17 cellular contexts compared by ENCODE assay signal in genomic region chr2:110752871-110753270, GRCh38. TPM values are rescaled to one million over a fixed set of nuclear protein-coding genes. Genes with fewer than 3 reads are reported as not detected.
A peak's percentile ranks its signal among the peaks of the same experiment; 100 is the strongest.
DNase-seq lines count a peak whose midpoint lies in the region; ATAC-seq, FAIRE-seq and TF ChIP-seq lines count a peak whose summit lies in the region.
"Had no signal": no experiment of that assay in that cellular context is flagged by ENCODE, and none has a peak within 500 bp of the region (broad histone marks: within the 10 kb centered on the region; RNA-seq: fewer than 3 reads in every experiment).

No MANE protein-coding gene starts in this region.

- H3K4me3 Mint-ChIP-seq in H9: no peak overlapping the region; a peak in 1 of 5 replicates
- no peak overlapping the region for H3K4me3 Mint-ChIP-seq in neural progenitor cell
- H3K4me3 Mint-ChIP-seq in CD4-positive, alpha-beta T cell: no peak overlapping the region
- no peak overlapping the region for H3K4me3 Mint-ChIP-seq in T-cell
- H3K4me3 Mint-ChIP-seq: CD4-positive, CD25-positive, alpha-beta regulatory T cell had no signal

- no peaks in the 10 kb centered on the region for H3K79me1 ChIP-seq in H9 (ENCODE audit: insufficient read depth, low read depth, low read length, poor library complexity, severe bottlenecking)
- 0 out of 2 replicates have a peak, but pooled peaks cover 7% of the 10 kb centered on the region for H3K79me1 ChIP-seq in H1 (ENCODE audit: low read depth, low read length)

- H2AK5ac ChIP-seq in H9 (ENCODE audit: insufficient read length, low read length) (no peak overlapping the region), H1 (ENCODE audit: low read depth, low read length) (no peak overlapping the region)

- H3K9ac ChIP-seq in H9 (ENCODE audit: extremely low read depth, insufficient read length, low read length) (no peak overlapping the region), H1 (replicated peaks in 1 of 4; ENCODE audit: extremely low read depth in 1 of 4, low read depth in 3 of 4, low read length in 3 of 4) (no peak overlapping the region), neural progenitor cell (no peak overlapping the region)

- peaks cover 7 to 13% of the 10 kb centered on the region in 2 experiments; a peak in 4 of 5 replicates for H3K9me3 Mint-ChIP-seq in H9
- no peaks in the 10 kb centered on the region for H3K9me3 Mint-ChIP-seq in neural progenitor cell
- H3K9me3 Mint-ChIP-seq in CD4-positive, alpha-beta T cell: no peaks in the 10 kb centered on the region
- no peaks in the 10 kb centered on the region for H3K9me3 Mint-ChIP-seq in T-cell
- H3K9me3 Mint-ChIP-seq: CD4-positive, CD25-positive, alpha-beta regulatory T cell had no signal

- H3K9me3 ChIP-seq in H9 (ENCODE audit: control insufficient read depth, low read depth, low read length) (no peaks in the 10 kb centered on the region), H1 (ENCODE audit: insufficient read depth in 2 of 2, low read depth in 1 of 2, low read length in 1 of 2) (no peaks in the 10 kb centered on the region), neural progenitor cell (ENCODE audit: low read depth) (peaks cover under 1% of the 10 kb centered on the region)
- H3K9me3 ChIP-seq in CD4-positive, alpha-beta T cell (ENCODE audit: control insufficient read depth, low read length): no peaks in the 10 kb centered on the region
- H3K9me3 ChIP-seq: BE2C had no signal

- H3K27ac ChIP-seq in H9 (ENCODE audit: insufficient read length, low read depth, low read length): no peak overlapping the region
- no peak overlapping the region for H3K27ac ChIP-seq in H1 (ENCODE audit: low read depth, low read length)
- H3K27ac ChIP-seq in neural progenitor cell: no peak overlapping the region
- H3K27ac ChIP-seq in CD4-positive, alpha-beta T cell (ENCODE audit: low read depth, low read length): no peak overlapping the region

- no peak overlapping the region for H3K4ac ChIP-seq in H9 (ENCODE audit: low read depth, low read length)
- no peak overlapping the region for H3K4ac ChIP-seq in H1 (replicated peaks; ENCODE audit: insufficient read length, low read depth, low read length)

- no peak overlapping the region for H2BK15ac ChIP-seq in H9 (ENCODE audit: low read depth, low read length)
- no peak overlapping the region for H2BK15ac ChIP-seq in H1 (ENCODE audit: low read length)

- H3K27me3 Mint-ChIP-seq in H9 (ENCODE audit: low read depth) (no peaks in the 10 kb centered on the region), neural progenitor cell (ENCODE audit: insufficient read depth, low read depth) (peaks cover 7% of the 10 kb centered on the region), T-cell (peaks cover 0 to 17% of the 10 kb centered on the region in 2 donors)
- H3K27me3 Mint-ChIP-seq in CD4-positive, alpha-beta T cell: peaks cover 25% of the 10 kb centered on the region

- H3K56ac ChIP-seq in H9 (ENCODE audit: insufficient read length, low read depth, low read length) (no peak overlapping the region), H1 (replicated peaks; ENCODE audit: insufficient read length, low read depth, low read length) (no peak overlapping the region)

- H2BK20ac ChIP-seq in H9 (ENCODE audit: low read depth, low read length, poor library complexity, severe bottlenecking) (no peak overlapping the region), H1 (ENCODE audit: low read length) (no peak overlapping the region)

- H3F3A ChIP-seq in neural progenitor cell (ENCODE audit: low read depth): peaks cover 32% of the 10 kb centered on the region

- TF ChIP-seq CTCF in H9 (conservative IDR thresholded peaks at IDR 0.05) (no peak), H1 (IDR thresholded peaks at IDR 0.05; ENCODE audit: control extremely low read depth in 1 of 3, insufficient read depth in 1 of 3, low read depth in 1 of 3, low read length in 3 of 3) (no peak), neural progenitor cell (IDR thresholded peaks at IDR 0.05) (no peak)
- TF ChIP-seq CTCF in CD4-positive, alpha-beta T cell (IDR thresholded peaks at IDR 0.05): no peak

- H2BK12ac ChIP-seq in H9 (ENCODE audit: insufficient read length, low read depth, low read length) (no peak overlapping the region), H1 (ENCODE audit: low read depth, low read length) (no peak overlapping the region)

- H3K23ac ChIP-seq in H9 (ENCODE audit: insufficient read length, low read depth, low read length): no peak overlapping the region
- no peak overlapping the region for H3K23ac ChIP-seq in H1 (ENCODE audit: insufficient read length)

- H3K4me1 Mint-ChIP-seq in H9 (peaks cover 35 to 40% of the 10 kb centered on the region in 2 experiments), neural progenitor cell (peaks cover 5% of the 10 kb centered on the region), T-cell (peaks cover 10 to 12% (median 11%) of the 10 kb centered on the region in 3 donors)
- peaks cover 10% of the 10 kb centered on the region for H3K4me1 Mint-ChIP-seq in CD4-positive, alpha-beta T cell (ENCODE audit: low read depth)

- no peak for TF ChIP-seq EP300 in H1 (IDR thresholded peaks at IDR 0.05; ENCODE audit: borderline replicate concordance in 1 of 2, low read depth in 2 of 2, low read length in 2 of 2)

- peak overlapping the region; percentile 45 to 76 (median 45); a peak in 5 of 7 replicates for H3K27ac Mint-ChIP-seq in H9
- H3K27ac Mint-ChIP-seq in neural progenitor cell: no peak overlapping the region
- no peak overlapping the region for H3K27ac Mint-ChIP-seq in CD4-positive, alpha-beta T cell
- no peak overlapping the region for H3K27ac Mint-ChIP-seq in T-cell
- H3K27ac Mint-ChIP-seq: CD4-positive, CD25-positive, alpha-beta regulatory T cell had no signal

- H3K4me3 ChIP-seq in H1 (ENCODE audit: extremely low read depth in 1 of 4, insufficient read depth in 2 of 4, low read depth in 3 of 4, low read length in 4 of 4) (peak overlapping the region in 1 of 4 experiments; percentile 11; a peak in 1 of 8 replicates), neural progenitor cell (no peak overlapping the region)
- H3K4me3 ChIP-seq: GM12878 had no signal

- CTCF ChIA-PET in H1 (lab: Charles Lee; ENCODE audit: partially characterized antibody): interaction anchor here (1.4 to 1.7 kb wide), 2 partner anchors 33 to 40 kb away, joined by 3 to 5 read pairs; no protein-coding TSS in a partner anchor
- CTCF ChIA-PET in CD4-positive, alpha-beta T cell (lab: Charles Lee): no interaction called here
- CTCF ChIA-PET in T-cell (lab: Charles Lee): no interaction called here

- H3K4me2 ChIP-seq in H9 (ENCODE audit: insufficient read depth, insufficient read length, low read length) (no peak overlapping the region), H1 (ENCODE audit: insufficient read depth in 1 of 2, low read depth in 2 of 2, low read length in 2 of 2) (peak overlapping the region in 1 of 2 experiments; percentile 29; a peak in 2 of 4 replicates), neural progenitor cell (peak overlapping the region; percentile 42)

- intact Hi-C loops in CD4-positive, alpha-beta T cell (cut with DNase I, micrococcal nuclease): no loop called here

- H4K5ac ChIP-seq in H9 (ENCODE audit: insufficient read length, low read depth, low read length): no peak overlapping the region
- peak overlapping the region; percentile 25 for H4K5ac ChIP-seq in H1 (ENCODE audit: insufficient read length, low read depth, low read length)

- ATAC-seq in CD4-positive, alpha-beta T cell (ENCODE audit: poor library complexity): no peak
- no peak for ATAC-seq in T-cell (replicated peaks in 1 of 4)
- ATAC-seq: GM12878 had no signal

- H3K23me2 ChIP-seq in H9 (ENCODE audit: insufficient read length, low read depth, low read length, poor library complexity, severe bottlenecking): no peaks in the 10 kb centered on the region
- H3K23me2 ChIP-seq in H1 (ENCODE audit: low read depth, low read length): no peaks in the 10 kb centered on the region; the same call in 1 of the 2 replicates

- no peaks in the 10 kb centered on the region; a peak in 1 of 8 replicates for H3K36me3 ChIP-seq in H1 (ENCODE audit: control insufficient read depth in 2 of 4, insufficient read depth in 4 of 4, low read length in 3 of 4)
- no peaks in the 10 kb centered on the region for H3K36me3 ChIP-seq in neural progenitor cell
- H3K36me3 ChIP-seq: BE2C had no signal

- H2BK120ac ChIP-seq in H9 (ENCODE audit: low read depth, low read length, poor library complexity, severe bottlenecking): no peak overlapping the region
- no peak overlapping the region for H2BK120ac ChIP-seq in H1 (replicated peaks; ENCODE audit: low read depth, low read length)

- H2AFZ ChIP-seq in H9 (ENCODE audit: low read length) (no peak overlapping the region), H1 (ENCODE audit: low read length) (no peak overlapping the region), neural progenitor cell (replicated peaks) (no peak overlapping the region)

- H3K27me3 ChIP-seq in H9 (ENCODE audit: insufficient read depth, low read length) (no peaks in the 10 kb centered on the region), H1 (replicated peaks in 1 of 4; ENCODE audit: control insufficient read depth in 3 of 4, extremely low read depth in 1 of 4, insufficient read depth in 3 of 4, low read length in 3 of 4) (no peaks in the 10 kb centered on the region), neural progenitor cell (no peaks in the 10 kb centered on the region)
- no peaks in the 10 kb centered on the region for H3K27me3 ChIP-seq in CD4-positive, alpha-beta T cell (ENCODE audit: control insufficient read depth, insufficient read depth, low read length)

- H3K79me2 ChIP-seq in H9 (ENCODE audit: insufficient read depth, low read length) (peaks cover 6% of the 10 kb centered on the region; the same call in 1 of the 2 replicates), H1 (ENCODE audit: control insufficient read depth in 1 of 2, insufficient read depth in 2 of 2, low read length in 2 of 2) (peaks cover 0 to 79% of the 10 kb centered on the region in 2 experiments; a peak in 3 of 4 replicates), neural progenitor cell (ENCODE audit: low read depth) (peaks cover 80% of the 10 kb centered on the region)

- no peak overlapping the region for H4K8ac ChIP-seq in H9 (replicated peaks; ENCODE audit: insufficient read length, low read depth, low read length)
- no peak overlapping the region for H4K8ac ChIP-seq in H1 (ENCODE audit: extremely low read depth, insufficient read depth, low read length)

- H2BK5ac ChIP-seq in H9 (ENCODE audit: insufficient read length, low read length): no peak overlapping the region
- H2BK5ac ChIP-seq in H1 (ENCODE audit: low read depth, low read length): no peak overlapping the region

- TF ChIP-seq POLR2A in H1 (IDR thresholded peaks at IDR 0.05; ENCODE audit: control extremely low read depth in 1 of 2, low read depth in 2 of 2, low read length in 2 of 2): no peak

- H3K14ac ChIP-seq in H9 (ENCODE audit: insufficient read depth, low read length) (no peak overlapping the region), H1 (ENCODE audit: insufficient read length) (no peak overlapping the region)

- WGBS in H9 (ENCODE audit: extremely low coverage, insufficient read length, low lambda C conversion rate): no CpG with 5 or more reads among the region's 2 CpGs
- 76% methylated on average over 2 of the region's 2 CpGs; no CpG with 5 or more reads in 1 of the 2 experiments for WGBS in H1 (ENCODE audit: extremely low coverage in 1 of 2, insufficient coverage in 1 of 2, insufficient read length in 1 of 2, insufficient replicate concordance in 2 of 2, low coverage in 1 of 2, low lambda C conversion rate in 2 of 2, missing lambda C conversion rate in 1 of 2), 2 experiments

- H3K4me1 ChIP-seq in H9 (ENCODE audit: insufficient read depth, low read length) (peaks cover 16% of the 10 kb centered on the region; the same call in 1 of the 2 replicates), H1 (replicated peaks in 1 of 4; ENCODE audit: control insufficient read depth in 3 of 4, insufficient read depth in 4 of 4, low read length in 3 of 4) (peaks cover 6 to 16% (median 11%) of the 10 kb centered on the region in 4 experiments; a peak in 5 of 7 replicates), neural progenitor cell (peaks cover 24% of the 10 kb centered on the region)
- H3K4me1 ChIP-seq: BE2C had no signal

- H4K91ac ChIP-seq in H9 (ENCODE audit: insufficient read length, low read depth, low read length): no peak overlapping the region
- H4K91ac ChIP-seq in H1 (replicated peaks; ENCODE audit: insufficient read length, low read length): no peak overlapping the region

- H4K20me1 ChIP-seq in H9 (ENCODE audit: control insufficient read depth, insufficient read depth, insufficient read length) (no peaks in the 10 kb centered on the region), H1 (replicated peaks in 1 of 2; ENCODE audit: control insufficient read depth in 1 of 2, insufficient read depth in 2 of 2, low read length in 2 of 2) (peaks cover 0 to 2% of the 10 kb centered on the region in 2 experiments), neural progenitor cell (ENCODE audit: low read depth) (no peaks in the 10 kb centered on the region)

- H3K36me3 Mint-ChIP-seq in H9 (ENCODE audit: insufficient read depth in 1 of 3, low read depth in 3 of 3): peaks cover 6 to 22% (median 6%) of the 10 kb centered on the region in 3 experiments; a peak in 5 of 7 replicates
- H3K36me3 Mint-ChIP-seq in neural progenitor cell: no peaks in the 10 kb centered on the region
- H3K36me3 Mint-ChIP-seq in CD4-positive, alpha-beta T cell (ENCODE audit: low read depth): no peaks in the 10 kb centered on the region
- H3K36me3 Mint-ChIP-seq in T-cell: no peaks in the 10 kb centered on the region
- H3K36me3 Mint-ChIP-seq: CD4-positive, CD25-positive, alpha-beta regulatory T cell had no signal

- POLR2A ChIA-PET in H1 (lab: Charles Lee; ENCODE audit: partially characterized antibody): interaction anchor here (0.6 kb wide), 1 partner anchor 28 kb away, joined by 3 read pairs; no protein-coding TSS in a partner anchor
- POLR2A ChIA-PET in CD4-positive, alpha-beta T cell (lab: Charles Lee): no interaction called here
- POLR2A ChIA-PET in T-cell (lab: Charles Lee): no interaction called here

- H3K18ac ChIP-seq in H9 (ENCODE audit: insufficient read length, low read depth, low read length) (no peak overlapping the region), H1 (ENCODE audit: extremely low read depth, low read length) (no peak overlapping the region; the same call in 1 of the 2 replicates)

- peak; percentile 24 for FAIRE-seq in H1 (lab: Jason Lieb, UNC)
- FAIRE-seq: GM12878, GM19239 had no signal

- no peak overlapping the region for H3T11ph ChIP-seq in H9 (ENCODE audit: low read length)

- TF ChIP-seq RAD21 in H1 (IDR thresholded peaks at IDR 0.05 in 1 of 2, conservative IDR thresholded peaks at IDR 0.05 in 1 of 2; ENCODE audit: low read depth in 2 of 2, low read length in 2 of 2): no peak

- DNase-seq in H9 (no peak), H1 (ENCODE audit: low read depth in 1 of 2, low spot score in 2 of 2) (no peak), neural progenitor cell (ENCODE audit: low spot score) (no peak), epidermal melanocyte (ENCODE audit: insufficient read length, low spot score) (no peak), T-cell (no peak)
- no peak for DNase-seq in CD4-positive, alpha-beta T cell
- DNase-seq: BE2C; C1 segment of cervical spinal cord; CD4-positive, CD25-positive, alpha-beta regulatory T cell; DMS153; DMS79; HCEC 1CT had no signal

RNA-seq across cellular contexts. Expression of gene ACOXL, which starts 20.5 kb away (rescaled TPM):
- total RNA-seq in H9 (2021) (33.3 and 37.6 TPM in 2 replicates), neural progenitor cell (ENCODE audit: low replicate concordance) (2.9 TPM in 2 replicates), T-cell (under 1 TPM in 1 of 5 donors, not detected in 4; 0.10 TPM)
- total RNA-seq in H1 (2021; fragmentation: NEBNext Ultra II Directional; extraction: Animal tissue kit (Norgen Biotek cat#: 25700)): 20.6 and 20.8 TPM in 2 replicates
- 11.4 and 13.6 TPM in 2 replicates for polyA plus RNA-seq in H1 (2011; rRNA removed)
- polyA plus RNA-seq in H1 (2011; cell fraction: cytosol; rRNA removed): 18.2 TPM
- polyA plus RNA-seq in H1 (2011; cell fraction: nucleus; rRNA removed): 17.3 TPM
- polyA plus RNA-seq in H1 (2012, experiment 1 of 2): 16.1 to 22.6 TPM (median 18.9 TPM) in 4 replicates
- polyA plus RNA-seq in H1 (2012, experiment 2 of 2): 8.3 TPM
- 4.6 TPM for polyA plus RNA-seq in H1 (2013, experiment 1 of 2)
- 4.5 TPM for polyA plus RNA-seq in H1 (2013, experiment 2 of 2)
- polyA minus RNA-seq in H1 (2011; rRNA and poly(A)+ RNA removed): 20.9 and 23.8 TPM in 2 replicates
- 9.3 TPM for polyA minus RNA-seq in H1 (2011; cell fraction: cytosol; rRNA and poly(A)+ RNA removed)
- 54.1 TPM for polyA minus RNA-seq in H1 (2011; cell fraction: nucleus; rRNA and poly(A)+ RNA removed)
- total RNA-seq in CD4-positive, alpha-beta T cell: not detected
- total RNA-seq: A172; CD4-positive, CD25-positive, alpha-beta regulatory T cell; G401; H4 had no signal

Comparison
In these comparisons a context has a peak if more than half of its experiments do, and no peak if none do; other contexts are left out.
1. H3K27ac Mint-ChIP-seq: peak in H9 (3 of 3); none in neural progenitor cell (single experiment), CD4-positive, alpha-beta T cell (single experiment) and T-cell (0 of 2).